Comparison of ENCODE assay signal across 16 cellular contexts in the genomic region with DNA sequence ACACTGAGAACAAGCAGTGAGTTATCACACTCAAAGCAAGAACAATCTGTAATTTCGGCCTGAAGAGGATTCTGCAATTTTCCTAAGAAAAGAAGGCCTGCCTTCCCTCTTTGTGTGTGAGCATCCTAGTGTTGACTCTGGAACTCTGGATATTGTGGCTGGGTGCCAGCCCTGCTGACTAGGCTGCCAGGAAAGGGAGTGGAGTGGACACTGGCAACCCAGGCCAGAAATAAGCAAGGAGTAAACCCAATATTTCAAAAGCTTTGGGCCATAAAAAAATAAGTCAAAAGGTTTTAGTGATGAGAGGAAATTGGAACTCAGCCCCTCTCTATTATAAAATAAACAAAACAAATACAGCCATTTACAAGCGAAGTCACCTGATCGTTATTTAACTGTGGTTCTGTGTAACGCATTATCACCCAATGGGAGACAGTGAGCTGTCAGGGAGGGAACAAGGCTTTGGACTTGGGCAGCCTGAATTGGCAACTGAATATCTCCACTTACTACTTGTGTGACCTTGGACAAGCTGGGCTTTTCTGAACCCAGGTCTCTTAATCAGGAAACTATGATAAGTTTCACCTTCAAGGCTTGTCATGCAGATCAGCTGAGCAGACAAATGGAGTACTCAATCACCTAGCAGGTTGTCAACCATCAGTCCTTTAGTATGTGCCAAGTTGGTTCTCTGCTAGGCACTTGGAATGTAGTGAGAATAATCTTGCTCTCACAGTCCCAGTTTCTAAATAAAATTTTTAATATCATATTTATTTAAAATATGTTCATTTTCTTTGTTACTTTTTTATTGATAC.
DNase-seq lines count a peak whose midpoint lies in the region; ATAC-seq and TF ChIP-seq lines count a peak whose summit lies in the region.
"Had no signal": no experiment of that assay in that cellular context is flagged by ENCODE, and none has a peak within 500 bp of the region (broad histone marks: within the 10 kb centered on the region; RNA-seq: fewer than 3 reads in every experiment).

No MANE protein-coding gene starts in this region.

- 65 to 70% methylated on average over 4 of the region's 4 CpGs for WGBS in aorta, 2 donors

- no peaks in the 10 kb centered on the region for H3K9me3 ChIP-seq in colonic mucosa
- H3K9me3 ChIP-seq in aorta (ENCODE audit: control insufficient read depth, low read length): no peaks in the 10 kb centered on the region

- intact Hi-C loops in Right ventricle myocardium inferior (cut with DNase I) (no loop called here), cardiac septum (cut with DNase I) (no loop called here), colonic mucosa (cut with DNase I) (no loop called here), aorta (cut with DNase I) (no loop called here)

- H3K9ac ChIP-seq in colonic mucosa (ENCODE audit: low read depth in 2 of 2, low read length in 2 of 2): no peak overlapping the region

- H3K4me1 ChIP-seq in colonic mucosa (no peaks in the 10 kb centered on the region), aorta (ENCODE audit: control insufficient read depth in 1 of 2, insufficient read depth in 2 of 2, low read length in 2 of 2) (no peaks in the 10 kb centered on the region)

- H3K4me3 ChIP-seq in colonic mucosa (no peak overlapping the region), aorta (ENCODE audit: low read length in 2 of 2) (no peak overlapping the region)

- H3K27me3 ChIP-seq in colonic mucosa: no peaks in the 10 kb centered on the region
- no peaks in the 10 kb centered on the region for H3K27me3 ChIP-seq in aorta (ENCODE audit: control insufficient read depth in 1 of 2, insufficient read depth in 2 of 2, low read length in 1 of 2)

- no peaks in the 10 kb centered on the region for H3K36me3 ChIP-seq in colonic mucosa
- H3K36me3 ChIP-seq in aorta (ENCODE audit: control insufficient read depth in 1 of 2, insufficient read depth in 2 of 2, low read length in 1 of 2): no peaks in the 10 kb centered on the region

- no peak overlapping the region for H3K27ac ChIP-seq in colonic mucosa
- H3K27ac ChIP-seq in aorta (ENCODE audit: low read depth in 1 of 2, low read length in 2 of 2): no peak overlapping the region

- ATAC-seq in Right ventricle myocardium inferior: peak; percentile 79
- ATAC-seq in aorta (ENCODE audit: low FRiP score): peak; percentile 84

- DNase-seq in Right ventricle myocardium inferior (ENCODE audit: missing footprints) (peak; percentile 74), cardiac septum (ENCODE audit: low spot score) (no peak), colonic mucosa (peak; percentile 22), myocyte (ENCODE audit: low read depth) (peak; percentile 24), aorta (peak; percentile 83 to 87), NCI-H2171 treated with DMSO at 0.1 percent for 48 hours (lab: John Stamatoyannopoulos, UW) (no peak), NCI-H526 (lab: John Stamatoyannopoulos, UW) (no peak)
- no peak for DNase-seq in activated CD4-positive, CD25-positive, alpha-beta regulatory T cell (lab: John Stamatoyannopoulos, UW)
- DNase-seq: 8988T; activated naive CD4-positive, alpha-beta T cell treated with anti-CD3 and anti-CD28 coated beads, Interleukin-2, amount 50 U/mL, for 16 hours; effector memory CD4-positive, alpha-beta T cell; foreskin fibroblast; KG1; naive B cell; retina; stimulated activated CD4-positive, alpha-beta T cell treated with anti-CD3 and anti-CD28 coated beads, Interleukin-2, amount 100 ng/mL, for 48 hours had no signal

- no peak for TF ChIP-seq CTCF in colonic mucosa (IDR thresholded peaks at IDR 0.05)

Comparison
In these comparisons a context has a peak if more than half of its experiments do, and no peak if none do; other contexts are left out.
1. DNase-seq: peak in Right ventricle myocardium inferior (single experiment), colonic mucosa (single experiment), myocyte (single experiment) and aorta (2 of 2); none in cardiac septum (single experiment), NCI-H2171 treated with DMSO at 0.1 percent for 48 hours (single experiment), NCI-H526 (0 of 2) and activated CD4-positive, CD25-positive, alpha-beta regulatory T cell (0 of 4).